In genomic region chr7:149625947-149626392, GRCh38 we compare ENCODE assay signal across 10 cellular contexts.
DNase-seq lines count a peak whose midpoint lies in the region; ATAC-seq and TF ChIP-seq lines count a peak whose summit lies in the region.
"Had no signal": no experiment of that assay in that cellular context is flagged by ENCODE, and none has a peak within 500 bp of the region (broad histone marks: within the 10 kb centered on the region; RNA-seq: fewer than 3 reads in every experiment).

No MANE protein-coding gene starts in this region.

- H3K27ac ChIP-seq in IMR-90 (ENCODE audit: insufficient read depth, low read length), result no peak overlapping the region
- no peak overlapping the region for H3K27ac ChIP-seq in trophoblast cell (ENCODE audit: low read depth, low read length)
- H3K27ac ChIP-seq in left ventricle myocardium inferior (replicated peaks), result no peak overlapping the region

- H3K79me2 ChIP-seq in trophoblast cell (ENCODE audit: control insufficient read depth, insufficient read depth, low read length, poor library complexity), result peaks cover 16% of the 10 kb centered on the region

- H2BK120ac ChIP-seq in IMR-90 (ENCODE audit: low read depth, low read length) (no peak overlapping the region), trophoblast cell (ENCODE audit: insufficient read depth, low read length, poor library complexity) (no peak overlapping the region)

- H3K9me3 ChIP-seq in Caco-2 (no peaks in the 10 kb centered on the region), IMR-90 (ENCODE audit: control insufficient read depth, insufficient read depth, low read length) (no peaks in the 10 kb centered on the region), trophoblast cell (ENCODE audit: insufficient read depth, low read depth, low read length) (no peaks in the 10 kb centered on the region), left ventricle myocardium inferior (replicated peaks) (no peaks in the 10 kb centered on the region)

- H2AK9ac ChIP-seq in IMR-90 (replicated peaks; ENCODE audit: low read depth, low read length, poor library complexity), result peak overlapping the region; percentile 16

- no peaks in the 10 kb centered on the region for H3K27me3 Mint-ChIP-seq in Caco-2 (ENCODE audit: insufficient read depth, unreplicated experiment)

- H4K8ac ChIP-seq in IMR-90 (ENCODE audit: low read depth in 2 of 2, low read length in 2 of 2), result no peak overlapping the region
- peak overlapping the region; percentile 42 for H4K8ac ChIP-seq in trophoblast cell (ENCODE audit: low read depth, low read length)

- POLR2A ChIA-PET in Caco-2 (lab: Charles Lee), result interaction anchor here (0.7 kb wide), 1 partner anchor 177 kb away, joined by 7 read pairs; no protein-coding TSS in a partner anchor
- POLR2A ChIA-PET in IMR-90 (lab: Charles Lee; ENCODE audit: unreplicated experiment), result no interaction called here

- H3K4me3 ChIP-seq in Caco-2 (ENCODE audit: low read depth, low read length), result no peak overlapping the region
- no peak overlapping the region for H3K4me3 ChIP-seq in IMR-90 (ENCODE audit: insufficient read depth, low read depth, low read length)
- no peak overlapping the region for H3K4me3 ChIP-seq in choroid plexus epithelial cell (ENCODE audit: low read depth, low read length)
- H3K4me3 ChIP-seq in trophoblast cell (ENCODE audit: low read depth, low read length), result no peak overlapping the region
- no peak overlapping the region for H3K4me3 ChIP-seq in left ventricle myocardium inferior

- peak overlapping the region; percentile 99 for H3K4me3 Mint-ChIP-seq in Caco-2 (ENCODE audit: unreplicated experiment)

- H4K12ac ChIP-seq in trophoblast cell (ENCODE audit: low read depth, low read length), result no peak overlapping the region

- peaks cover 6% of the 10 kb centered on the region for H3K4me1 Mint-ChIP-seq in Caco-2 (ENCODE audit: low read depth, unreplicated experiment)

- H2AFZ ChIP-seq in IMR-90 (replicated peaks; ENCODE audit: low read length, poor library complexity), result peak overlapping the region; percentile 24
- H2AFZ ChIP-seq in trophoblast cell (ENCODE audit: insufficient read depth, low read length, poor library complexity), result peak overlapping the region; percentile 45

- H4K5ac ChIP-seq in IMR-90 (ENCODE audit: low read depth, low read length), result no peak overlapping the region

- H3K23ac ChIP-seq in IMR-90 (ENCODE audit: low read depth, low read length) (no peak overlapping the region), trophoblast cell (ENCODE audit: low read length) (no peak overlapping the region)

- DNase-seq in Caco-2 (no peak), IMR-90 (no peak), choroid plexus epithelial cell (ENCODE audit: low read depth) (peak; percentile 26), trophoblast cell (no peak), NCI-H345 treated with DMSO at 0.1 percent for 48 hours (lab: John Stamatoyannopoulos, UW; ENCODE audit: unreplicated experiment) (no peak), ecto neural progenitor cell (ENCODE audit: low spot score) (no peak), left ventricle myocardium inferior (no peak)
- DNase-seq: DMS79 had no signal

- H3K9me1 ChIP-seq in IMR-90 (ENCODE audit: insufficient read depth, low read length), result peaks cover 5% of the 10 kb centered on the region; the same call in 1 of the 2 replicates

- TF ChIP-seq RAD21 in IMR-90 (IDR thresholded peaks at IDR 0.05; ENCODE audit: low read length), result no peak

- WGBS in IMR-90 (ENCODE audit: extremely low coverage in 2 of 2, insufficient read length in 1 of 2), 2 experiments, result no CpG with 5 or more reads among the region's 7 CpGs
- WGBS in trophoblast cell (ENCODE audit: extremely low coverage, insufficient coverage, insufficient read length), result no CpG with 5 or more reads among the region's 7 CpGs

- no peak overlapping the region for H2BK12ac ChIP-seq in trophoblast cell (ENCODE audit: low read length)

- H2BK20ac ChIP-seq in IMR-90 (ENCODE audit: low read depth, low read length), result no peak overlapping the region

- peaks cover 4% of the 10 kb centered on the region; the same call in 1 of the 2 replicates for H3K4me1 ChIP-seq in Caco-2
- H3K4me1 ChIP-seq in IMR-90 (ENCODE audit: control insufficient read depth, insufficient read depth, low read length), result peaks cover 3% of the 10 kb centered on the region; the same call in 1 of the 2 replicates
- H3K4me1 ChIP-seq in trophoblast cell (ENCODE audit: control insufficient read depth in 1 of 2, insufficient read depth in 2 of 2, low read length in 2 of 2), result peaks cover 2 to 7% of the 10 kb centered on the region in 2 experiments
- peaks cover 46% of the 10 kb centered on the region for H3K4me1 ChIP-seq in left ventricle myocardium inferior

- H3K4ac ChIP-seq in IMR-90 (ENCODE audit: low read depth, low read length), result no peak overlapping the region
- H3K4ac ChIP-seq in trophoblast cell (ENCODE audit: low read depth, low read length), result no peak overlapping the region

- H3K36me3 Mint-ChIP-seq in Caco-2 (ENCODE audit: insufficient read depth, unreplicated experiment), result peaks cover 28% of the 10 kb centered on the region

- H3K27ac Mint-ChIP-seq in Caco-2 (ENCODE audit: unreplicated experiment), result no peak overlapping the region
- H3K27ac Mint-ChIP-seq: activated CD8-positive, alpha-beta memory T cell treated with anti-CD3 and anti-CD28 coated beads, Interleukin-2, amount 10 ng/mL, durations not matched to agents 7 days and 5 days had no signal

- H3K79me1 ChIP-seq in IMR-90 (ENCODE audit: low read depth in 1 of 2, low read length in 2 of 2) (peaks cover 15 to 23% of the 10 kb centered on the region in 2 experiments), trophoblast cell (ENCODE audit: low read length) (peaks cover 6% of the 10 kb centered on the region)

- ATAC-seq in IMR-90 (ENCODE audit: low read depth) (no peak), HG03460 (IDR thresholded peaks at IDR 0.05; ENCODE audit: unreplicated experiment) (no peak)
- ATAC-seq: activated CD8-positive, alpha-beta memory T cell treated with anti-CD3 and anti-CD28 coated beads, Interleukin-2, amount 10 ng/mL, durations not matched to agents 7 days and 5 days had no signal

- TF ChIP-seq CTCF in Caco-2 (IDR thresholded peaks at IDR 0.05; ENCODE audit: insufficient read depth in 1 of 2, low read depth in 1 of 2, low read length in 1 of 2, severe bottlenecking in 1 of 2, unreplicated experiment in 1 of 2), result no peak
- TF ChIP-seq CTCF in IMR-90 (conservative IDR thresholded peaks at IDR 0.05; ENCODE audit: low read depth, low read length), result no peak
- no peak for TF ChIP-seq CTCF in choroid plexus epithelial cell (conservative IDR thresholded peaks at IDR 0.05; ENCODE audit: low read depth, low read length)
- TF ChIP-seq CTCF in left ventricle myocardium inferior (IDR thresholded peaks at IDR 0.05; ENCODE audit: borderline replicate concordance), result no peak

- TF ChIP-seq POLR2A in IMR-90 (IDR thresholded peaks at IDR 0.05; ENCODE audit: low read depth, low read length), result no peak

- no peaks in the 10 kb centered on the region for H3K9me3 Mint-ChIP-seq in Caco-2 (ENCODE audit: unreplicated experiment)

- intact Hi-C loops in Caco-2 (cut with micrococcal nuclease; ENCODE audit: unreplicated experiment), result loop anchor here (2.0 kb wide), 1 partner anchor 117 kb away; no protein-coding TSS in a partner anchor
- intact Hi-C loops in IMR-90 (cut with micrococcal nuclease), result loop anchor here (10.0 kb wide), 3 partner anchors 89 to 201 kb away; partner anchors contain the start of gene ZNF777
- intact Hi-C loops in left ventricle myocardium inferior (cut with micrococcal nuclease), result no loop called here

- H3K4me2 ChIP-seq in IMR-90 (ENCODE audit: low read depth, low read length) (no peak overlapping the region), trophoblast cell (ENCODE audit: low read length) (no peak overlapping the region)

- H3K36me3 ChIP-seq in Caco-2 (ENCODE audit: control insufficient read depth, insufficient read depth, low read length) (no peaks in the 10 kb centered on the region), IMR-90 (ENCODE audit: control insufficient read depth, insufficient read depth, low read length) (peaks cover under 1% of the 10 kb centered on the region), trophoblast cell (ENCODE audit: control insufficient read depth in 1 of 2, insufficient read depth in 2 of 2, low read length in 2 of 2) (peaks cover 6 to 7% of the 10 kb centered on the region in 2 experiments), left ventricle myocardium inferior (peaks cover 4% of the 10 kb centered on the region)

- peaks cover 20% of the 10 kb centered on the region for H4K20me1 ChIP-seq in IMR-90 (ENCODE audit: insufficient read depth, low read length)

- H3K27me3 ChIP-seq in Caco-2 (replicated peaks; ENCODE audit: control insufficient read depth, insufficient read depth, low read length), result no peaks in the 10 kb centered on the region
- H3K27me3 ChIP-seq in IMR-90 (ENCODE audit: control insufficient read depth, insufficient read depth, low read length), result peaks cover 15% of the 10 kb centered on the region
- no peaks in the 10 kb centered on the region for H3K27me3 ChIP-seq in trophoblast cell (ENCODE audit: insufficient read depth, low read length)
- no peaks in the 10 kb centered on the region for H3K27me3 ChIP-seq in left ventricle myocardium inferior (ENCODE audit: low read depth)

- H2BK5ac ChIP-seq in IMR-90 (ENCODE audit: low read depth, low read length, poor library complexity, severe bottlenecking) (no peak overlapping the region), trophoblast cell (ENCODE audit: low read depth, low read length, poor library complexity) (no peak overlapping the region)

- no TSS peak for BruUV-seq in Caco-2 (replicated peaks; lab: Mats Ljungman, UMichigan)
- BruUV-seq in IMR-90 (replicated peaks; lab: Mats Ljungman, UMichigan), result no TSS peak

- H3K56ac ChIP-seq in IMR-90 (ENCODE audit: extremely low read depth, insufficient read depth, low read length), result no peak overlapping the region

- H3K18ac ChIP-seq in IMR-90 (ENCODE audit: low read depth, low read length), result no peak overlapping the region
- H3K18ac ChIP-seq in trophoblast cell (ENCODE audit: low read length), result no peak overlapping the region

- CTCF ChIA-PET in Caco-2 (lab: Charles Lee) (interaction anchor here (0.6 to 0.7 kb wide), 2 partner anchors 175 to 341 kb away, joined by 3 to 11 read pairs; no protein-coding TSS in a partner anchor), IMR-90 (lab: Yijun Ruan, JAX) (interaction anchor here (0.6 to 1.0 kb wide), 4 partner anchors 32 to 475 kb away, joined by 3 to 4 read pairs (median 4); no protein-coding TSS in a partner anchor)

- H2AK5ac ChIP-seq in IMR-90 (ENCODE audit: low read depth, low read length), result no peak overlapping the region
- H2AK5ac ChIP-seq in trophoblast cell (ENCODE audit: low read length), result no peak overlapping the region

- in situ Hi-C loops in IMR-90 (cut with MboI; ENCODE audit: low sequenced_read_pairs), result no loop called here

- H3K14ac ChIP-seq in IMR-90 (replicated peaks; ENCODE audit: low read depth, low read length) (no peak overlapping the region), trophoblast cell (ENCODE audit: low read length) (no peak overlapping the region)

- no peak overlapping the region for H2BK15ac ChIP-seq in IMR-90 (ENCODE audit: low read depth, low read length)

- H3K9ac ChIP-seq in IMR-90 (ENCODE audit: low read depth, low read length) (no peak overlapping the region), trophoblast cell (ENCODE audit: low read length) (no peak overlapping the region)

- dilution Hi-C loops in IMR-90 (cut with HindIII; ENCODE audit: low sequenced_read_pairs, unreplicated experiment), result no loop called here

- H4K91ac ChIP-seq in IMR-90 (ENCODE audit: insufficient read depth, low read depth, low read length) (no peak overlapping the region), trophoblast cell (ENCODE audit: low read depth, low read length) (no peak overlapping the region)
